Comparison of ENCODE assay signal across 11 cellular contexts in genomic region chr6:74606488-74607135, GRCh38.
DNase-seq lines count a peak whose midpoint lies in the region; ATAC-seq, FAIRE-seq and TF ChIP-seq lines count a peak whose summit lies in the region.
"Had no signal": no experiment of that assay in that cellular context is flagged by ENCODE, and none has a peak within 500 bp of the region (broad histone marks: within the 10 kb centered on the region; RNA-seq: fewer than 3 reads in every experiment).

No MANE protein-coding gene starts in this region.

- H3K36me3 Mint-ChIP-seq in progenitor cell of endocrine pancreas (ENCODE audit: insufficient read depth), result no peaks in the 10 kb centered on the region
- H3K36me3 Mint-ChIP-seq: CD4-positive, CD25-positive, alpha-beta regulatory T cell had no signal

- H3K4me3 ChIP-seq in NB4 (ENCODE audit: low read depth, low read length), result no peak overlapping the region
- no peak overlapping the region for H3K4me3 ChIP-seq in mucosa of descending colon
- H3K4me3 ChIP-seq in kidney (ENCODE audit: low read length in 2 of 2), result no peak overlapping the region

- TF ChIP-seq CTCF in NB4 (IDR thresholded peaks at IDR 0.05; ENCODE audit: low read depth, low read length) (no peak), mucosa of descending colon (IDR thresholded peaks at IDR 0.05) (no peak), progenitor cell of endocrine pancreas (IDR thresholded peaks at IDR 0.05; ENCODE audit: unreplicated experiment) (no peak), kidney (IDR thresholded peaks at IDR 0.05; ENCODE audit: borderline replicate concordance, extremely low read depth, insufficient read depth) (no peak)

- intact Hi-C loops in mucosa of descending colon (cut with DNase I, micrococcal nuclease), result no loop called here
- intact Hi-C loops in kidney (cut with DNase I), result no loop called here

- no peaks in the 10 kb centered on the region for H3K27me3 Mint-ChIP-seq in progenitor cell of endocrine pancreas
- H3K27me3 Mint-ChIP-seq: CD4-positive, CD25-positive, alpha-beta regulatory T cell; dendritic cell treated with granulocyte-macrophage colony-stimulating factor and Interleukin-4, amounts not matched to agents 40 ng/mL and 50 ng/mL, for 4 days had no signal

- H3K27ac ChIP-seq in kidney (ENCODE audit: low read depth in 2 of 2, low read length in 2 of 2), result no peak overlapping the region

- no peak overlapping the region for H3K27ac Mint-ChIP-seq in progenitor cell of endocrine pancreas
- H3K27ac Mint-ChIP-seq: dendritic cell treated with granulocyte-macrophage colony-stimulating factor and Interleukin-4, amounts not matched to agents 40 ng/mL and 50 ng/mL, for 4 days had no signal

- no peaks in the 10 kb centered on the region for H3K9me3 Mint-ChIP-seq in progenitor cell of endocrine pancreas (ENCODE audit: low read depth)
- H3K9me3 Mint-ChIP-seq: dendritic cell treated with granulocyte-macrophage colony-stimulating factor and Interleukin-4, amounts not matched to agents 40 ng/mL and 50 ng/mL, for 4 days had no signal

- no peaks in the 10 kb centered on the region for H3K9me3 ChIP-seq in mucosa of descending colon
- H3K9me3 ChIP-seq in kidney (ENCODE audit: control insufficient read depth in 1 of 2, low read length in 2 of 2), result no peaks in the 10 kb centered on the region

- peak; percentile 36 for ATAC-seq in mucosa of descending colon
- ATAC-seq in GM19463 (IDR thresholded peaks at IDR 0.05; ENCODE audit: unreplicated experiment), result no peak

- TF ChIP-seq POLR2A in NB4 (IDR thresholded peaks at IDR 0.05; ENCODE audit: extremely low read depth, insufficient read length), result no peak

- no peaks in the 10 kb centered on the region for H3K36me3 ChIP-seq in mucosa of descending colon (ENCODE audit: low read depth)
- H3K36me3 ChIP-seq in kidney (ENCODE audit: control insufficient read depth in 1 of 2, insufficient read depth in 2 of 2, low read length in 2 of 2), result no peaks in the 10 kb centered on the region

- H3K4me1 Mint-ChIP-seq in progenitor cell of endocrine pancreas (ENCODE audit: low read depth), result no peaks in the 10 kb centered on the region
- H3K4me1 Mint-ChIP-seq: CD4-positive, CD25-positive, alpha-beta regulatory T cell had no signal

- DNase-seq in AG08396 (ENCODE audit: low spot score) (peak; percentile 67), NB4 (ENCODE audit: low read depth) (peak; percentile 48), epidermal melanocyte (ENCODE audit: insufficient read length, low spot score) (peak; percentile 54), mucosa of descending colon (no peak), progenitor cell of endocrine pancreas (ENCODE audit: low spot score, unreplicated experiment) (no peak), OCI-M2 (lab: John Stamatoyannopoulos, UW; ENCODE audit: unreplicated experiment) (no peak), kidney (no peak)
- DNase-seq: activated CD8-positive, alpha-beta memory T cell treated with anti-CD3 and anti-CD28 coated beads for 24 hours; CD4-positive, CD25-positive, alpha-beta regulatory T cell had no signal

- FAIRE-seq in kidney (lab: Jason Lieb, UNC), result no peak

- no peaks in the 10 kb centered on the region for H3K4me1 ChIP-seq in mucosa of descending colon (ENCODE audit: low read depth)
- H3K4me1 ChIP-seq in kidney (ENCODE audit: control insufficient read depth in 1 of 2, insufficient read depth in 1 of 2, low read depth in 1 of 2, low read length in 2 of 2), result no peaks in the 10 kb centered on the region

- no peak overlapping the region for H3K9ac ChIP-seq in kidney (ENCODE audit: low read length in 2 of 2)

- H3K4me3 Mint-ChIP-seq in progenitor cell of endocrine pancreas (ENCODE audit: low read depth), result no peak overlapping the region
- H3K4me3 Mint-ChIP-seq: CD4-positive, CD25-positive, alpha-beta regulatory T cell; dendritic cell treated with granulocyte-macrophage colony-stimulating factor and Interleukin-4, amounts not matched to agents 40 ng/mL and 50 ng/mL, for 4 days had no signal

Comparison
In these comparisons a context has a peak if more than half of its experiments do, and no peak if none do; other contexts are left out.
1. DNase-seq: peak in AG08396 (single experiment), NB4 (single experiment) and epidermal melanocyte (single experiment); none in mucosa of descending colon (0 of 3), progenitor cell of endocrine pancreas (single experiment), OCI-M2 (single experiment) and kidney (single experiment).